Comparison of ENCODE assay signal across 34 cellular contexts in the genomic region with DNA sequence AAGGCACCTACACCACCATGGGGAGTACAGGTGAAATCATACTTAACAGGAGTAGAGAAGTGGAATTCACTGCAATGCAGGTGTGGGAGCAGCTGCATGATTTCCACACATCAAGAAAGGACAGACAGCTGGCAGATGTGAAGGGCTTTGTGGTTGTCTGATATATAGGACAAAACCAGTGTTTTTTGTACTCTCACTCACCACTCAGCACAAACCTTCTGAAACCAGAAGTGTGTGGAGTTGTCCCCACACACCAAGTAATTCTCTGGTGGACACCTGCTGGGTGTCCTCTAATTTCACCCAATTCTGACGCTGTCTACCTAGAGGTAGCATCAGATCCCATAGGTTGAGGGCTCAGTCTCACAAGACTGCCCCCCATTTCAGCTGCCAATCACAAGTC.
"Had no signal": no experiment of that assay in that cellular context is flagged by ENCODE, and none has a peak within 500 bp of the region (broad histone marks: within the 10 kb centered on the region; RNA-seq: fewer than 3 reads in every experiment).

No MANE protein-coding gene starts in this region.

- DNase-seq: Karpas-422, Kasumi-1, KG1, MG63, MV-4-11, NCI-H1048, NCI-H1092 treated with DMSO at 0.1 percent for 48 hours, NCI-H1105 treated with DMSO at 0.1 percent for 48 hours, NCI-H1417, NCI-H1417 treated with DMSO at 0.1 percent for 48 hours, NCI-H1436, NCI-H1436 treated with DMSO at 0.1 percent for 48 hours, NCI-H146, NCI-H1694, NCI-H1694 treated with DMSO at 0.1 percent for 48 hours, NCI-H187, NCI-H187 treated with DMSO at 0.1 percent for 48 hours, NCI-H1930, NCI-H2029, NCI-H2029 treated with DMSO at 0.1 percent for 48 hours, NCI-H2081, NCI-H2081 treated with DMSO at 0.1 percent for 48 hours, NCI-H2107, NCI-H2171, NCI-H2171 treated with DMSO at 0.1 percent for 48 hours, NCI-H2227 treated with DMSO at 0.1 percent for 48 hours, NCI-H226, NCI-H345, NCI-H446, NCI-H446 treated with DMSO at 0.1 percent for 48 hours, NCI-H510A, NCI-H510A treated with DMSO at 0.1 percent for 48 hours, NCI-H524 had no signal

- H3K36me3 ChIP-seq: MG63 had no signal

- H3K27me3 ChIP-seq: MG63 had no signal

- H3K9ac ChIP-seq: KMS-11 had no signal

- H3K27ac ChIP-seq: KMS-11 had no signal

- H3K4me2 ChIP-seq: KMS-11 had no signal

- H3K4me3 ChIP-seq: MG63 had no signal

- H3K9me3 ChIP-seq: MG63 had no signal
